23 cellular contexts compared by ENCODE assay signal in genomic region chr2:39466311-39466710, GRCh38. TPM values are rescaled to one million over a fixed set of nuclear protein-coding genes. Genes with fewer than 3 reads are reported as not detected.
A peak's percentile ranks its signal among the peaks of the same experiment; 100 is the strongest.
DNase-seq lines count a peak whose midpoint lies in the region; ATAC-seq and TF ChIP-seq lines count a peak whose summit lies in the region.
"Had no signal": no experiment of that assay in that cellular context is flagged by ENCODE, and none has a peak within 500 bp of the region (broad histone marks: within the 10 kb centered on the region; RNA-seq: fewer than 3 reads in every experiment).

No MANE protein-coding gene starts in this region.

- no peak overlapping the region for H3K9ac ChIP-seq in trophoblast cell (ENCODE audit: low read length)
- H3K9ac ChIP-seq: BLaER1 treated with 17β-estradiol and CSF1 and Interleukin-3, amounts not matched to agents 10 nM and 100 nM had no signal

- peaks cover 0 to 6% (median 3%) of the 10 kb centered on the region in 4 donors for H3K4me1 Mint-ChIP-seq in CD4-positive, alpha-beta memory T cell
- H3K4me1 Mint-ChIP-seq: CD8-positive, alpha-beta memory T cell had no signal

- H3K27ac Mint-ChIP-seq in activated naive CD4-positive, alpha-beta T cell treated with anti-CD3 and anti-CD28 coated beads, Interleukin-2, amount 50 U/mL, for 72 hours: peak overlapping the region; percentile 40 to 62
- H3K27ac Mint-ChIP-seq in CD4-positive, alpha-beta memory T cell: no peak overlapping the region
- H3K27ac Mint-ChIP-seq: B cell; CD4-positive, alpha-beta T cell; CD8-positive, alpha-beta memory T cell had no signal

- POLR2A ChIA-PET in CD4-positive, alpha-beta memory T cell (lab: Charles Lee; ENCODE audit: partially characterized antibody): no interaction called here

- WGBS in trophoblast cell (ENCODE audit: extremely low coverage, insufficient coverage, insufficient read length): no CpG with 5 or more reads among the region's 6 CpGs
- 83 to 91% (median 89%) methylated on average over 6 of the region's 6 CpGs for WGBS in stomach, 5 donors

- intact Hi-C loops in stomach (cut with DNase I; ENCODE audit: low total_unique reads): no loop called here
- intact Hi-C loops in CD4-positive, alpha-beta memory T cell (cut with micrococcal nuclease): no loop called here

- no peak overlapping the region for H4K8ac ChIP-seq in trophoblast cell (ENCODE audit: low read depth, low read length)

- H3K18ac ChIP-seq in trophoblast cell (ENCODE audit: low read length): no peak overlapping the region

- H4K91ac ChIP-seq in trophoblast cell (ENCODE audit: low read depth, low read length): no peak overlapping the region

- no peak overlapping the region for H2BK120ac ChIP-seq in trophoblast cell (ENCODE audit: insufficient read depth, low read length, poor library complexity)

- H4K12ac ChIP-seq in trophoblast cell (ENCODE audit: low read depth, low read length): no peak overlapping the region

- H3K36me3 ChIP-seq in trophoblast cell (ENCODE audit: control insufficient read depth in 1 of 2, insufficient read depth in 2 of 2, low read length in 2 of 2) (no peaks in the 10 kb centered on the region), stomach (no peaks in the 10 kb centered on the region)
- no peaks in the 10 kb centered on the region for H3K36me3 ChIP-seq in CD4-positive, alpha-beta memory T cell (ENCODE audit: insufficient read depth, low read length)
- H3K36me3 ChIP-seq: BLaER1 treated with 17β-estradiol and CSF1 and Interleukin-3, amounts not matched to agents 10 nM and 100 nM had no signal

- TF ChIP-seq CTCF in stomach (IDR thresholded peaks at IDR 0.05): no peak

- H3K79me2 ChIP-seq in trophoblast cell (ENCODE audit: control insufficient read depth, insufficient read depth, low read length, poor library complexity): no peaks in the 10 kb centered on the region

- no peaks in the 10 kb centered on the region for H3K27me3 ChIP-seq in trophoblast cell (ENCODE audit: insufficient read depth, low read length)
- no peaks in the 10 kb centered on the region for H3K27me3 ChIP-seq in stomach
- H3K27me3 ChIP-seq in CD4-positive, alpha-beta memory T cell (ENCODE audit: insufficient read depth, low read length): no peaks in the 10 kb centered on the region
- H3K27me3 ChIP-seq: BLaER1 treated with 17β-estradiol and CSF1 and Interleukin-3, amounts not matched to agents 10 nM and 100 nM had no signal

- H3K27ac ChIP-seq in trophoblast cell (ENCODE audit: low read depth, low read length) (no peak overlapping the region), stomach (peak overlapping the region in 3 of 5 donors; percentile 2 to 11 (median 3))
- H3K27ac ChIP-seq in CD4-positive, alpha-beta memory T cell (ENCODE audit: low read depth, low read length): no peak overlapping the region
- H3K27ac ChIP-seq: 22Rv1; A549; BLaER1 treated with 17β-estradiol and CSF1 and Interleukin-3, amounts not matched to agents 10 nM and 100 nM; C4-2B had no signal

- no peak overlapping the region for H3K23ac ChIP-seq in trophoblast cell (ENCODE audit: low read length)

- no peak overlapping the region for H3K4me2 ChIP-seq in trophoblast cell (ENCODE audit: low read length)
- H3K4me2 ChIP-seq: A549; BLaER1 treated with 17β-estradiol and CSF1 and Interleukin-3, amounts not matched to agents 10 nM and 100 nM had no signal

- H3K9me3 ChIP-seq in trophoblast cell (ENCODE audit: insufficient read depth, low read depth, low read length): no peaks in the 10 kb centered on the region
- no peaks in the 10 kb centered on the region for H3K9me3 ChIP-seq in stomach
- H3K9me3 ChIP-seq in CD4-positive, alpha-beta memory T cell (ENCODE audit: control insufficient read depth in 1 of 2, low read length in 2 of 2): no peaks in the 10 kb centered on the region
- H3K9me3 ChIP-seq: A549; BLaER1 treated with 17β-estradiol and CSF1 and Interleukin-3, amounts not matched to agents 10 nM and 100 nM had no signal

- H3K9me3 Mint-ChIP-seq in activated naive CD4-positive, alpha-beta T cell treated with anti-CD3 and anti-CD28 coated beads, Interleukin-2, amount 50 U/mL, for 72 hours: no peaks in the 10 kb centered on the region
- no peaks in the 10 kb centered on the region for H3K9me3 Mint-ChIP-seq in CD4-positive, alpha-beta memory T cell
- H3K9me3 Mint-ChIP-seq: CD4-positive, alpha-beta T cell; CD8-positive, alpha-beta memory T cell had no signal

- H2AFZ ChIP-seq in trophoblast cell (ENCODE audit: insufficient read depth, low read length, poor library complexity): no peak overlapping the region

- H2BK5ac ChIP-seq in trophoblast cell (ENCODE audit: low read depth, low read length, poor library complexity): no peak overlapping the region

- peaks cover 21% of the 10 kb centered on the region for H3K79me1 ChIP-seq in trophoblast cell (ENCODE audit: low read length)

- no peak overlapping the region for H3K14ac ChIP-seq in trophoblast cell (ENCODE audit: low read length)

- DNase-seq in activated naive CD4-positive, alpha-beta T cell treated with anti-CD3 and anti-CD28 coated beads, Interleukin-2, amount 50 U/mL, for 72 hours (ENCODE audit: low spot score in 2 of 2): no peak
- no peak for DNase-seq in activated naive CD4-positive, alpha-beta T cell treated with Interleukin-2 at 50 U/mL for 16 hours
- DNase-seq in trophoblast cell: peak; percentile 46 to 92
- DNase-seq in stomach: no peak
- no peak for DNase-seq in CD4-positive, alpha-beta memory T cell
- no peak for DNase-seq in NCI-H146 treated with DMSO at 0.1 percent for 48 hours (lab: John Stamatoyannopoulos, UW; ENCODE audit: unreplicated experiment)
- DNase-seq: AML-193; CD4-positive, alpha-beta T cell; CD8-positive, alpha-beta memory T cell; COR-L47; DMS 273 treated with DMSO at 0.1 percent for 48 hours; DMS153; DMS53; DMS79; DND-41; EL; GDM1 had no signal

- no peak overlapping the region for H2AK5ac ChIP-seq in trophoblast cell (ENCODE audit: low read length)

- TF ChIP-seq EP300 in stomach (IDR thresholded peaks at IDR 0.05): no peak

- H2BK12ac ChIP-seq in trophoblast cell (ENCODE audit: low read length): no peak overlapping the region

- ATAC-seq in activated naive CD4-positive, alpha-beta T cell treated with anti-CD3 and anti-CD28 coated beads, Interleukin-2, amount 50 U/mL, for 72 hours: no peak
- ATAC-seq: A549, GM12878 had no signal

- no peak overlapping the region for H3K4me3 Mint-ChIP-seq in CD4-positive, alpha-beta memory T cell
- H3K4me3 Mint-ChIP-seq: B cell; CD4-positive, alpha-beta T cell; CD8-positive, alpha-beta memory T cell had no signal

- CTCF ChIA-PET in CD4-positive, alpha-beta memory T cell (lab: Charles Lee; ENCODE audit: partially characterized antibody): no interaction called here

- no peaks in the 10 kb centered on the region for H3K27me3 Mint-ChIP-seq in CD4-positive, alpha-beta memory T cell
- H3K27me3 Mint-ChIP-seq: B cell; CD4-positive, alpha-beta T cell; CD8-positive, alpha-beta memory T cell had no signal

- TF ChIP-seq POLR2A in stomach (IDR thresholded peaks at IDR 0.05): no peak

- H3K4me3 ChIP-seq in trophoblast cell (ENCODE audit: low read depth, low read length): no peak overlapping the region
- no peak overlapping the region for H3K4me3 ChIP-seq in stomach
- H3K4me3 ChIP-seq in CD4-positive, alpha-beta memory T cell (ENCODE audit: low read length in 2 of 2): no peak overlapping the region
- H3K4me3 ChIP-seq: A549; BLaER1 treated with 17β-estradiol and CSF1 and Interleukin-3, amounts not matched to agents 10 nM and 100 nM; GM12878 had no signal

- H3K4me1 ChIP-seq in trophoblast cell (ENCODE audit: control insufficient read depth in 1 of 2, insufficient read depth in 2 of 2, low read length in 2 of 2) (peaks cover 10 to 24% of the 10 kb centered on the region in 2 experiments), stomach (peaks cover 18 to 35% (median 28%) of the 10 kb centered on the region in 4 donors)
- no peaks in the 10 kb centered on the region for H3K4me1 ChIP-seq in CD4-positive, alpha-beta memory T cell (ENCODE audit: insufficient read depth, low read length)

- no peak overlapping the region for H3K4ac ChIP-seq in trophoblast cell (ENCODE audit: low read depth, low read length)

- H3K36me3 Mint-ChIP-seq in activated naive CD4-positive, alpha-beta T cell treated with anti-CD3 and anti-CD28 coated beads, Interleukin-2, amount 50 U/mL, for 72 hours: peaks cover 0 to 2% of the 10 kb centered on the region in 2 donors
- H3K36me3 Mint-ChIP-seq in CD4-positive, alpha-beta memory T cell: no peaks in the 10 kb centered on the region
- H3K36me3 Mint-ChIP-seq: CD8-positive, alpha-beta memory T cell had no signal

RNA-seq across cellular contexts. Expression of gene MAP4K3, which starts 29.2 kb away (rescaled TPM):
- total RNA-seq in activated naive CD4-positive, alpha-beta T cell treated with anti-CD3 and anti-CD28 coated beads, Interleukin-2, amount 50 U/mL, for 72 hours: 10 to 100 TPM; 16.1 to 17.7 TPM
- 24.7 and 24.8 TPM in 2 replicates for polyA plus RNA-seq in trophoblast cell (2013)
- 100 to 1,000 TPM in 2 of 5 donors, 10 to 100 TPM in 3; 86.4 to 166 (median 95.1) TPM for total RNA-seq in stomach
- 10 to 100 TPM; 13.5 to 20.0 (median 15.5) TPM for polyA plus RNA-seq in stomach
- total RNA-seq in CD4-positive, alpha-beta memory T cell: 10 to 100 TPM; 16.1 to 18.1 TPM
- polyA plus RNA-seq in CD4-positive, alpha-beta memory T cell: 1 to 10 TPM; 1.7 to 2.6 TPM

Comparison
In these comparisons a context has a peak if more than half of its experiments do, and no peak if none do; other contexts are left out.
1. DNase-seq: peak in trophoblast cell (2 of 2); none in activated naive CD4-positive, alpha-beta T cell treated with anti-CD3 and anti-CD28 coated beads, Interleukin-2, amount 50 U/mL, for 72 hours (0 of 2), activated naive CD4-positive, alpha-beta T cell treated with Interleukin-2 at 50 U/mL for 16 hours (single experiment), stomach (single experiment), CD4-positive, alpha-beta memory T cell (0 of 5) and NCI-H146 treated with DMSO at 0.1 percent for 48 hours (single experiment).
2. H3K27ac Mint-ChIP-seq: peak in activated naive CD4-positive, alpha-beta T cell treated with anti-CD3 and anti-CD28 coated beads, Interleukin-2, amount 50 U/mL, for 72 hours (2 of 2); none in CD4-positive, alpha-beta memory T cell (0 of 7).
3. H3K27ac ChIP-seq: peak in stomach (3 of 5); none in trophoblast cell (single experiment) and CD4-positive, alpha-beta memory T cell (single experiment).
4. RNA of gene MAP4K3, which starts 29.2 kb away (total RNA-seq): 86.4 to 166 TPM in stomach; 16.1 to 18.1 TPM in CD4-positive, alpha-beta memory T cell and 16.1 to 17.7 TPM in activated naive CD4-positive, alpha-beta T cell treated with anti-CD3 and anti-CD28 coated beads, Interleukin-2, amount 50 U/mL, for 72 hours; every median in the first group is over 4 times any median in the second.